Comparison of ENCODE assay signal across 12 cellular contexts in genomic region chr1:2248854-2249558, GRCh38. TPM values are rescaled to one million over a fixed set of nuclear protein-coding genes. Genes with fewer than 3 reads are reported as not detected.
A peak's percentile ranks its signal among the peaks of the same experiment; 100 is the strongest.
DNase-seq lines count a peak whose midpoint lies in the region; ATAC-seq and TF ChIP-seq lines count a peak whose summit lies in the region.
"Had no signal": no experiment of that assay in that cellular context is flagged by ENCODE, and none has a peak within 500 bp of the region (broad histone marks: within the 10 kb centered on the region; RNA-seq: fewer than 3 reads in every experiment).

No MANE protein-coding gene starts in this region.

- H3K27ac Mint-ChIP-seq in activated CD4-positive, alpha-beta memory T cell treated with anti-CD3 and anti-CD28 coated beads for 36 hours, result peak overlapping the region; percentile 33
- no peak overlapping the region for H3K27ac Mint-ChIP-seq in activated CD4-positive, alpha-beta memory T cell treated with anti-CD3 and anti-CD28 coated beads, Interleukin-2, amount 10 ng/mL, durations not matched to agents 7 days and 5 days
- peak overlapping the region; percentile 83 for H3K27ac Mint-ChIP-seq in central memory CD8-positive, alpha-beta T cell (ENCODE audit: low read depth)

- no peak for ATAC-seq in central memory CD8-positive, alpha-beta T cell (replicated peaks; ENCODE audit: extremely low read depth, poor library complexity, severe bottlenecking)
- no peak for ATAC-seq in GM21515 (IDR thresholded peaks at IDR 0.05; ENCODE audit: unreplicated experiment)
- ATAC-seq: A549 had no signal

- H3K9ac ChIP-seq in liver (ENCODE audit: low read depth in 1 of 2, low read length in 2 of 2), result peak overlapping the region in 1 of 2 donors; percentile 38
- H3K9ac ChIP-seq in subcutaneous abdominal adipose tissue (ENCODE audit: low read length in 5 of 5), result peak overlapping the region in 1 of 5 donors; percentile 6

- peaks cover 69% of the 10 kb centered on the region for H3K4me1 Mint-ChIP-seq in activated CD4-positive, alpha-beta memory T cell treated with anti-CD3 and anti-CD28 coated beads for 36 hours (ENCODE audit: low read depth)
- H3K4me1 Mint-ChIP-seq in activated CD4-positive, alpha-beta memory T cell treated with anti-CD3 and anti-CD28 coated beads, Interleukin-2, amount 10 ng/mL, durations not matched to agents 7 days and 5 days, result peaks cover 38% of the 10 kb centered on the region
- peaks cover 32% of the 10 kb centered on the region for H3K4me1 Mint-ChIP-seq in central memory CD8-positive, alpha-beta T cell

- WGBS in liver, result 51% methylated on average over 24 of the region's 24 CpGs

- POLR2A ChIA-PET in activated CD4-positive, alpha-beta memory T cell treated with anti-CD3 and anti-CD28 coated beads for 36 hours (lab: Charles Lee), result no interaction called here
- POLR2A ChIA-PET in activated CD4-positive, alpha-beta memory T cell treated with anti-CD3 and anti-CD28 coated beads, Interleukin-2, amount 10 ng/mL, durations not matched to agents 7 days and 5 days (lab: Charles Lee), result no interaction called here

- H3K4me3 Mint-ChIP-seq in activated CD4-positive, alpha-beta memory T cell treated with anti-CD3 and anti-CD28 coated beads for 36 hours, result no peak overlapping the region
- no peak overlapping the region for H3K4me3 Mint-ChIP-seq in activated CD4-positive, alpha-beta memory T cell treated with anti-CD3 and anti-CD28 coated beads, Interleukin-2, amount 10 ng/mL, durations not matched to agents 7 days and 5 days
- peak overlapping the region; percentile 16 for H3K4me3 Mint-ChIP-seq in central memory CD8-positive, alpha-beta T cell

- H3K9me3 Mint-ChIP-seq in activated CD4-positive, alpha-beta memory T cell treated with anti-CD3 and anti-CD28 coated beads for 36 hours, result no peaks in the 10 kb centered on the region
- peaks cover 15% of the 10 kb centered on the region for H3K9me3 Mint-ChIP-seq in activated CD4-positive, alpha-beta memory T cell treated with anti-CD3 and anti-CD28 coated beads, Interleukin-2, amount 10 ng/mL, durations not matched to agents 7 days and 5 days
- H3K9me3 Mint-ChIP-seq in central memory CD8-positive, alpha-beta T cell, result no peaks in the 10 kb centered on the region

- no peak for TF ChIP-seq RAD21 in liver (IDR thresholded peaks at IDR 0.05)

- H3K4me1 ChIP-seq in liver (ENCODE audit: control insufficient read depth in 4 of 4, insufficient read depth in 4 of 4, low read length in 3 of 4), result peaks cover 32 to 68% (median 54%) of the 10 kb centered on the region in 4 donors
- H3K4me1 ChIP-seq in subcutaneous abdominal adipose tissue (ENCODE audit: control insufficient read depth in 5 of 5, insufficient read depth in 5 of 5, low read length in 5 of 5), result peaks cover 14 to 88% (median 78%) of the 10 kb centered on the region in 5 donors
- H3K4me1 ChIP-seq: A549 had no signal

- H3K9me3 ChIP-seq in liver (ENCODE audit: control insufficient read depth in 4 of 4, low read length in 3 of 4) (no peaks in the 10 kb centered on the region), subcutaneous abdominal adipose tissue (ENCODE audit: control insufficient read depth in 5 of 5, low read length in 5 of 5) (no peaks in the 10 kb centered on the region)
- H3K9me3 ChIP-seq: A549, MG63 had no signal

- CTCF ChIA-PET in activated CD4-positive, alpha-beta memory T cell treated with anti-CD3 and anti-CD28 coated beads for 36 hours (lab: Charles Lee), result no interaction called here
- CTCF ChIA-PET in activated CD4-positive, alpha-beta memory T cell treated with anti-CD3 and anti-CD28 coated beads, Interleukin-2, amount 10 ng/mL, durations not matched to agents 7 days and 5 days (lab: Charles Lee), result no interaction called here

- H3K27ac ChIP-seq in liver (ENCODE audit: low read depth in 1 of 2, low read length in 2 of 2) (peak overlapping the region; percentile 73 to 81), subcutaneous abdominal adipose tissue (ENCODE audit: low read depth, low read length) (peak overlapping the region; percentile 65)
- H3K27ac ChIP-seq: A549 had no signal

- intact Hi-C loops in activated CD4-positive, alpha-beta memory T cell treated with anti-CD3 and anti-CD28 coated beads for 36 hours (cut with micrococcal nuclease), result no loop called here

- H3K36me3 ChIP-seq in liver (ENCODE audit: control insufficient read depth in 4 of 4, insufficient read depth in 3 of 4, low read depth in 1 of 4, low read length in 3 of 4), result no peaks in the 10 kb centered on the region
- peaks cover 0 to 10% (median 4%) of the 10 kb centered on the region in 5 donors for H3K36me3 ChIP-seq in subcutaneous abdominal adipose tissue (ENCODE audit: control insufficient read depth in 5 of 5, insufficient read depth in 5 of 5, low read length in 5 of 5)

- DNase-seq in activated CD4-positive, alpha-beta memory T cell treated with anti-CD3 and anti-CD28 coated beads for 36 hours, result no peak
- no peak for DNase-seq in activated CD4-positive, alpha-beta memory T cell treated with anti-CD3 and anti-CD28 coated beads, Interleukin-2, amount 10 ng/mL, durations not matched to agents 7 days and 5 days
- no peak for DNase-seq in central memory CD8-positive, alpha-beta T cell (ENCODE audit: low spot score in 2 of 2)
- DNase-seq in cerebellum (ENCODE audit: low spot score), result no peak
- DNase-seq in NCI-H1105 (lab: John Stamatoyannopoulos, UW), result no peak
- DNase-seq: MG63; NCI-H524 treated with DMSO at 0.1 percent for 48 hours; stimulated activated naive CD4-positive, alpha-beta T cell treated with Interleukin-2 at 50 U/mL for 16 hours had no signal

- peaks cover 15% of the 10 kb centered on the region for H3K36me3 Mint-ChIP-seq in activated CD4-positive, alpha-beta memory T cell treated with anti-CD3 and anti-CD28 coated beads for 36 hours
- peaks cover 57% of the 10 kb centered on the region for H3K36me3 Mint-ChIP-seq in activated CD4-positive, alpha-beta memory T cell treated with anti-CD3 and anti-CD28 coated beads, Interleukin-2, amount 10 ng/mL, durations not matched to agents 7 days and 5 days (ENCODE audit: low read depth)
- peaks cover 67% of the 10 kb centered on the region for H3K36me3 Mint-ChIP-seq in central memory CD8-positive, alpha-beta T cell (ENCODE audit: insufficient read depth)

- H3K27me3 ChIP-seq in liver (ENCODE audit: control insufficient read depth in 4 of 4, insufficient read depth in 4 of 4, low read length in 3 of 4), result no peaks in the 10 kb centered on the region
- no peaks in the 10 kb centered on the region for H3K27me3 ChIP-seq in subcutaneous abdominal adipose tissue (ENCODE audit: control insufficient read depth in 5 of 5, insufficient read depth in 4 of 5, low read length in 5 of 5)
- H3K27me3 ChIP-seq: MG63 had no signal

- H3K4me3 ChIP-seq in liver (ENCODE audit: low read depth in 1 of 3, low read length in 3 of 3), result peak overlapping the region in 2 of 3 donors; percentile 9 to 41
- no peak overlapping the region for H3K4me3 ChIP-seq in subcutaneous abdominal adipose tissue (ENCODE audit: low read depth in 1 of 5, low read length in 5 of 5)
- H3K4me3 ChIP-seq: A549, MG63 had no signal

- TF ChIP-seq CTCF in liver (IDR thresholded peaks at IDR 0.05; ENCODE audit: low read depth, low read length, missing input control), result no peak

- no peaks in the 10 kb centered on the region for H3K27me3 Mint-ChIP-seq in activated CD4-positive, alpha-beta memory T cell treated with anti-CD3 and anti-CD28 coated beads for 36 hours
- no peaks in the 10 kb centered on the region for H3K27me3 Mint-ChIP-seq in activated CD4-positive, alpha-beta memory T cell treated with anti-CD3 and anti-CD28 coated beads, Interleukin-2, amount 10 ng/mL, durations not matched to agents 7 days and 5 days
- no peaks in the 10 kb centered on the region for H3K27me3 Mint-ChIP-seq in central memory CD8-positive, alpha-beta T cell

TF ChIP-seq in liver, 16 proteins besides CTCF, POLR2A, EP300 and RAD21 (continues in another document):
- TF ChIP-seq, protein P1, sequence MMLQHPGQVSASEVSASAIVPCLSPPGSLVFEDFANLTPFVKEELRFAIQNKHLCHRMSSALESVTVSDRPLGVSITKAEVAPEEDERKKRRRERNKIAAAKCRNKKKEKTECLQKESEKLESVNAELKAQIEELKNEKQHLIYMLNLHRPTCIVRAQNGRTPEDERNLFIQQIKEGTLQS (IDR thresholded peaks at IDR 0.05), result no peak
- no peak for TF ChIP-seq NR2F2 (IDR thresholded peaks at IDR 0.05)
- TF ChIP-seq, protein P2, sequence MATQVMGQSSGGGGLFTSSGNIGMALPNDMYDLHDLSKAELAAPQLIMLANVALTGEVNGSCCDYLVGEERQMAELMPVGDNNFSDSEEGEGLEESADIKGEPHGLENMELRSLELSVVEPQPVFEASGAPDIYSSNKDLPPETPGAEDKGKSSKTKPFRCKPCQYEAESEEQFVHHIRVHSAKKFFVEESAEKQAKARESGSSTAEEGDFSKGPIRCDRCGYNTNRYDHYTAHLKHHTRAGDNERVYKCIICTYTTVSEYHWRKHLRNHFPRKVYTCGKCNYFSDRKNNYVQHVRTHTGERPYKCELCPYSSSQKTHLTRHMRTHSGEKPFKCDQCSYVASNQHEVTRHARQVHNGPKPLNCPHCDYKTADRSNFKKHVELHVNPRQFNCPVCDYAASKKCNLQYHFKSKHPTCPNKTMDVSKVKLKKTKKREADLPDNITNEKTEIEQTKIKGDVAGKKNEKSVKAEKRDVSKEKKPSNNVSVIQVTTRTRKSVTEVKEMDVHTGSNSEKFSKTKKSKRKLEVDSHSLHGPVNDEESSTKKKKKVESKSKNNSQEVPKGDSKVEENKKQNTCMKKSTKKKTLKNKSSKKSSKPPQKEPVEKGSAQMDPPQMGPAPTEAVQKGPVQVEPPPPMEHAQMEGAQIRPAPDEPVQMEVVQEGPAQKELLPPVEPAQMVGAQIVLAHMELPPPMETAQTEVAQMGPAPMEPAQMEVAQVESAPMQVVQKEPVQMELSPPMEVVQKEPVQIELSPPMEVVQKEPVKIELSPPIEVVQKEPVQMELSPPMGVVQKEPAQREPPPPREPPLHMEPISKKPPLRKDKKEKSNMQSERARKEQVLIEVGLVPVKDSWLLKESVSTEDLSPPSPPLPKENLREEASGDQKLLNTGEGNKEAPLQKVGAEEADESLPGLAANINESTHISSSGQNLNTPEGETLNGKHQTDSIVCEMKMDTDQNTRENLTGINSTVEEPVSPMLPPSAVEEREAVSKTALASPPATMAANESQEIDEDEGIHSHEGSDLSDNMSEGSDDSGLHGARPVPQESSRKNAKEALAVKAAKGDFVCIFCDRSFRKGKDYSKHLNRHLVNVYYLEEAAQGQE (IDR thresholded peaks at IDR 0.05), result no peak
- no peak for TF ChIP-seq RXRA (IDR thresholded peaks at IDR 0.05)

RNA-seq across cellular contexts. Expression of gene SKI, which starts 20.9 kb away (rescaled TPM):
- 10 to 100 TPM; 28.3 to 28.9 TPM for total RNA-seq in activated CD4-positive, alpha-beta memory T cell treated with anti-CD3 and anti-CD28 coated beads for 36 hours
- 10 to 100 TPM; 58.0 to 61.5 TPM for total RNA-seq in activated CD4-positive, alpha-beta memory T cell treated with anti-CD3 and anti-CD28 coated beads, Interleukin-2, amount 10 ng/mL, durations not matched to agents 7 days and 5 days
- 10 to 100 TPM; 18.9 to 21.3 TPM for total RNA-seq in liver
- 10 to 100 TPM in 1 of 2 donors, 1 to 10 TPM in 1; 3.2 to 20.1 TPM for polyA plus RNA-seq in liver
- 23.4 TPM for total RNA-seq in cerebellum

RNA-seq across cellular contexts. Expression of gene FAAP20, which starts 54.4 kb away (rescaled TPM):
- total RNA-seq in activated CD4-positive, alpha-beta memory T cell treated with anti-CD3 and anti-CD28 coated beads for 36 hours, result 10 to 100 TPM; 64.9 to 69.8 TPM
- total RNA-seq in activated CD4-positive, alpha-beta memory T cell treated with anti-CD3 and anti-CD28 coated beads, Interleukin-2, amount 10 ng/mL, durations not matched to agents 7 days and 5 days, result 10 to 100 TPM; 53.4 to 57.1 TPM
- total RNA-seq in liver (10 to 100 TPM in 1 of 2 donors, 1 to 10 TPM in 1; 5.6 to 11.9 TPM), cerebellum (14.0 TPM)
- 10 to 100 TPM; 19.6 to 31.5 TPM for polyA plus RNA-seq in liver

Comparison
In these comparisons a context has a peak if more than half of its experiments do, and no peak if none do; other contexts are left out.
1. H3K4me3 ChIP-seq: peak in liver (2 of 3); none in subcutaneous abdominal adipose tissue (0 of 5).